Comparison of ENCODE assay signal across 1 cellular context in the genomic region with DNA sequence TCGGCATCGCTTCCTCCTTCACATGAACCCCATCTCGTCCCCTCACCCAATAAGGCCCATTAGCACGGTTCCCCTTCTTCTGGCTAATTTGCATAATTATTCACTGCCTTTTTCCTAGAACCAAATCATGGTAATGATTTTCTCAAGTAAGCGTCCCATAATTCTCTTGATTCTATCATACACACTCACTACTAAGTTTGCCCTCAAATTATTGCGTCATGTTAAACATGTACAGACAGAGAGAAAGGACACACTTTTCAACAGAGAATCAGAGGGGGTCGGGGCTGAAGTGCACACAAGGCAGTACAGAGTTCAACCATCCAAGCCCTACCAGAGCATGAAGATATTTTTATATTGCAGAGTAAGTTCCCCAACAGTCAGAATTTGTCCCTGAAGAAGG.
TF ChIP-seq lines count a peak whose summit lies in the region.

No MANE protein-coding gene starts in this region.

TF ChIP-seq in K562, 482 proteins besides CTCF, POLR2A, EP300 and RAD21 (continued from another document):
- TF ChIP-seq, protein P1, sequence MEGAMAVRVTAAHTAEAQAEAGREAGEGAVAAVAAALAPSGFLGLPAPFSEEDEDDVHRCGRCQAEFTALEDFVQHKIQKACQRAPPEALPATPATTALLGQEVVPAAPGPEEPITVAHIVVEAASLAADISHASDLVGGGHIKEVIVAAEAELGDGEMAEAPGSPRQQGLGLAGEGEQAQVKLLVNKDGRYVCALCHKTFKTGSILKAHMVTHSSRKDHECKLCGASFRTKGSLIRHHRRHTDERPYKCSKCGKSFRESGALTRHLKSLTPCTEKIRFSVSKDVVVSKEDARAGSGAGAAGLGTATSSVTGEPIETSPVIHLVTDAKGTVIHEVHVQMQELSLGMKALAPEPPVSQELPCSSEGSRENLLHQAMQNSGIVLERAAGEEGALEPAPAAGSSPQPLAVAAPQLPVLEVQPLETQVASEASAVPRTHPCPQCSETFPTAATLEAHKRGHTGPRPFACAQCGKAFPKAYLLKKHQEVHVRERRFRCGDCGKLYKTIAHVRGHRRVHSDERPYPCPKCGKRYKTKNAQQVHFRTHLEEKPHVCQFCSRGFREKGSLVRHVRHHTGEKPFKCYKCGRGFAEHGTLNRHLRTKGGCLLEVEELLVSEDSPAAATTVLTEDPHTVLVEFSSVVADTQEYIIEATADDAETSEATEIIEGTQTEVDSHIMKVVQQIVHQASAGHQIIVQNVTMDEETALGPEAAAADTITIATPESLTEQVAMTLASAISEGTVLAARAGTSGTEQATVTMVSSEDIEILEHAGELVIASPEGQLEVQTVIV (CRISPR knock-in tag; IDR thresholded peaks at IDR 0.05; ENCODE audit: borderline replicate concordance), result no peak
- TF ChIP-seq DACH1 (IDR thresholded peaks at IDR 0.05; ENCODE audit: partially characterized antibody) (no peak), ZSCAN29 (IDR thresholded peaks at IDR 0.05) (no peak), CEBPB (tag; IDR thresholded peaks at IDR 0.05) (peak; percentile 87), CEBPG (CRISPR knock-in tag; IDR thresholded peaks at IDR 0.05) (no peak; the same call in 1 of the 2 replicates), CEBPG (tag; conservative IDR thresholded peaks at IDR 0.05 in 1 of 2, IDR thresholded peaks at IDR 0.05 in 1 of 2) (peak; percentile 60 to 67), RAD51 (IDR thresholded peaks at IDR 0.05; ENCODE audit: borderline replicate concordance, low read depth) (no peak), IFI16 (CRISPR knock-in tag; IDR thresholded peaks at IDR 0.05) (no peak), RBM34 (IDR thresholded peaks at IDR 0.05; ENCODE audit: borderline replicate concordance, insufficient read depth, low read length) (no peak), NRF1 (conservative IDR thresholded peaks at IDR 0.05 in 1 of 2, IDR thresholded peaks at IDR 0.05 in 1 of 2) (no peak)
